19 cellular contexts compared by ENCODE assay signal in genomic region chrX:153408221-153408721, GRCh38. TPM values are rescaled to one million over a fixed set of nuclear protein-coding genes. Genes with fewer than 3 reads are reported as not detected.
DNase-seq lines count a peak whose midpoint lies in the region; ATAC-seq, FAIRE-seq and TF ChIP-seq lines count a peak whose summit lies in the region.
"Had no signal": no experiment of that assay in that cellular context is flagged by ENCODE, and none has a peak within 500 bp of the region (broad histone marks: within the 10 kb centered on the region; RNA-seq: fewer than 3 reads in every experiment).

No MANE protein-coding gene starts in this region.

- DNase-seq in cardiac septum (ENCODE audit: low spot score): peak; percentile 51
- no peak for DNase-seq in Right ventricle myocardium superior
- peak; percentile 73 for DNase-seq in chondrocyte (ENCODE audit: low spot score)
- DNase-seq in osteoblast (ENCODE audit: insufficient read length, low spot score, missing footprints): peak; percentile 83
- no peak for DNase-seq in GM12892 (ENCODE audit: insufficient read length)
- DNase-seq in SK-N-SH: no peak
- DNase-seq: AML-193; Caco-2; CD4-positive, alpha-beta T cell; GF-D8; H9 had no signal

- no peak for TF ChIP-seq POLR2A in GM12892 (IDR thresholded peaks at IDR 0.05; ENCODE audit: low read depth, low read length)

- H3K9me2 ChIP-seq in SK-N-SH: no peaks in the 10 kb centered on the region

- H3K36me3 Mint-ChIP-seq in chondrocyte (ENCODE audit: low read depth): no peaks in the 10 kb centered on the region

- FAIRE-seq in GM12892 (lab: Jason Lieb, UNC): no peak
- FAIRE-seq: A549, D721Med had no signal

- H4K20me1 ChIP-seq in osteoblast (ENCODE audit: insufficient read depth, low read length) (no peaks in the 10 kb centered on the region), SK-N-SH (ENCODE audit: insufficient read depth) (no peaks in the 10 kb centered on the region)

- TF ChIP-seq CTCF in chondrocyte (IDR thresholded peaks at IDR 0.05) (no peak), osteoblast (IDR thresholded peaks at IDR 0.05; ENCODE audit: extremely low read depth, low read depth, low read length) (no peak), SK-N-SH (IDR thresholded peaks at IDR 0.05) (no peak)

- H3K79me2 ChIP-seq in osteoblast (ENCODE audit: insufficient read depth, low read length) (no peaks in the 10 kb centered on the region), SK-N-SH (ENCODE audit: insufficient read depth) (no peaks in the 10 kb centered on the region)

- H3K4me1 ChIP-seq in osteoblast (ENCODE audit: insufficient read depth, low read length): no peaks in the 10 kb centered on the region
- H3K4me1 ChIP-seq in SK-N-SH (ENCODE audit: control insufficient read depth in 1 of 2, insufficient read depth in 2 of 2, low read depth in 1 of 2, low read length in 1 of 2): peaks cover 0 to 7% of the 10 kb centered on the region in 2 experiments; a peak in 1 of 4 replicates
- H3K4me1 ChIP-seq: A549, Caco-2 had no signal

- 15% methylated on average over 4 of the region's 10 CpGs for WGBS in SK-N-SH (ENCODE audit: low lambda C conversion rate)

- H3K9me3 ChIP-seq in osteoblast (ENCODE audit: low read depth, low read length) (no peaks in the 10 kb centered on the region), SK-N-SH (no peaks in the 10 kb centered on the region)
- H3K9me3 ChIP-seq: A549, Caco-2 had no signal

- no peak overlapping the region for H3K27ac Mint-ChIP-seq in chondrocyte (ENCODE audit: unreplicated experiment)
- H3K27ac Mint-ChIP-seq: CD4-positive, alpha-beta T cell; H9 had no signal

- no peak for TF ChIP-seq RAD21 in SK-N-SH (IDR thresholded peaks at IDR 0.05; ENCODE audit: low read length)

- no peaks in the 10 kb centered on the region for H3F3A ChIP-seq in SK-N-SH (replicated peaks; ENCODE audit: insufficient read depth)

- POLR2A ChIA-PET in SK-N-SH (lab: Yijun Ruan, JAX): no interaction called here

- H3K27me3 ChIP-seq in osteoblast (ENCODE audit: insufficient read depth, low read length) (peaks cover 25% of the 10 kb centered on the region), SK-N-SH (ENCODE audit: insufficient read depth) (peaks cover 59% of the 10 kb centered on the region)

- H3K27ac ChIP-seq in osteoblast (ENCODE audit: low read depth, low read length) (no peak overlapping the region), SK-N-SH (ENCODE audit: low read depth in 2 of 2, low read length in 1 of 2) (no peak overlapping the region)
- H3K27ac ChIP-seq: 22Rv1, A549, C4-2B had no signal

- H3K4me3 ChIP-seq in osteoblast (ENCODE audit: insufficient read depth, low read length) (no peak overlapping the region), SK-N-SH (ENCODE audit: low read depth in 2 of 2, low read length in 1 of 2) (no peak overlapping the region)
- H3K4me3 ChIP-seq: A549 had no signal

- TF ChIP-seq EP300 in SK-N-SH (IDR thresholded peaks at IDR 0.05; ENCODE audit: borderline replicate concordance in 1 of 2, low read depth in 1 of 2, low read length in 1 of 2): no peak

- H3K4me3 Mint-ChIP-seq in chondrocyte (ENCODE audit: unreplicated experiment): no peak overlapping the region
- H3K4me3 Mint-ChIP-seq: CD4-positive, alpha-beta T cell; H9 had no signal

- intact Hi-C loops in cardiac septum (cut with DNase I): no loop called here
- intact Hi-C loops in Right ventricle myocardium superior (cut with DNase I): no loop called here

- no peaks in the 10 kb centered on the region for H3K36me3 ChIP-seq in osteoblast (ENCODE audit: insufficient read depth, low read length)
- H3K36me3 ChIP-seq in SK-N-SH (replicated peaks in 1 of 2; ENCODE audit: control insufficient read depth in 1 of 2, insufficient read depth in 2 of 2, low read length in 1 of 2): no peaks in the 10 kb centered on the region

- H3K9ac ChIP-seq in SK-N-SH: no peak overlapping the region

- H3K4me1 Mint-ChIP-seq in chondrocyte (ENCODE audit: low read depth): peaks cover 3% of the 10 kb centered on the region

- ATAC-seq in Right ventricle myocardium superior (ENCODE audit: poor library complexity) (no peak), HG02840 (IDR thresholded peaks at IDR 0.05; ENCODE audit: low FRiP score, unreplicated experiment) (no peak)
- ATAC-seq: A549 had no signal

- H3K27me3 Mint-ChIP-seq in chondrocyte (ENCODE audit: low read depth): peaks cover 15% of the 10 kb centered on the region

- no peak overlapping the region for H2AFZ ChIP-seq in osteoblast (ENCODE audit: low read length)
- no peak overlapping the region for H2AFZ ChIP-seq in SK-N-SH (ENCODE audit: low read depth)

- H3K4me2 ChIP-seq in osteoblast (ENCODE audit: insufficient read depth, low read length) (no peak overlapping the region), SK-N-SH (no peak overlapping the region)
- H3K4me2 ChIP-seq: A549 had no signal

- CTCF ChIA-PET in SK-N-SH (lab: Yijun Ruan, JAX): interaction anchor here (1.6 kb wide), 1 partner anchor 9 kb away, joined by 4 read pairs; no protein-coding TSS in a partner anchor

- H3K9me3 Mint-ChIP-seq in chondrocyte (ENCODE audit: low read depth): peaks cover under 1% of the 10 kb centered on the region
- H3K9me3 Mint-ChIP-seq: CD4-positive, alpha-beta T cell had no signal

TF ChIP-seq in SK-N-SH, 30 proteins besides CTCF, POLR2A, EP300 and RAD21:
- TF ChIP-seq ZBTB33 (IDR thresholded peaks at IDR 0.05; ENCODE audit: borderline replicate concordance, low read depth): no peak
- TF ChIP-seq, protein P1, sequence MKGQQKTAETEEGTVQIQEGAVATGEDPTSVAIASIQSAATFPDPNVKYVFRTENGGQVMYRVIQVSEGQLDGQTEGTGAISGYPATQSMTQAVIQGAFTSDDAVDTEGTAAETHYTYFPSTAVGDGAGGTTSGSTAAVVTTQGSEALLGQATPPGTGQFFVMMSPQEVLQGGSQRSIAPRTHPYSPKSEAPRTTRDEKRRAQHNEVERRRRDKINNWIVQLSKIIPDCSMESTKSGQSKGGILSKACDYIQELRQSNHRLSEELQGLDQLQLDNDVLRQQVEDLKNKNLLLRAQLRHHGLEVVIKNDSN (IDR thresholded peaks at IDR 0.05; ENCODE audit: borderline replicate concordance, low read depth): no peak
- no peak for TF ChIP-seq MXI1 (IDR thresholded peaks at IDR 0.05; ENCODE audit: low read depth, low read length)
- no peak for TF ChIP-seq TCF12 (IDR thresholded peaks at IDR 0.05)
- TF ChIP-seq NFIC (IDR thresholded peaks at IDR 0.05; ENCODE audit: borderline replicate concordance): no peak
- TF ChIP-seq POLR2AphosphoS5 (IDR thresholded peaks at IDR 0.05; ENCODE audit: low read depth, low read length): no peak
- TF ChIP-seq SMC3 (IDR thresholded peaks at IDR 0.05; ENCODE audit: low read depth, low read length): no peak
- no peak for TF ChIP-seq FOXJ3 (CRISPR knock-in tag; IDR thresholded peaks at IDR 0.05)
- no peak for TF ChIP-seq GABPA (IDR thresholded peaks at IDR 0.05; ENCODE audit: low read depth)
- no peak for TF ChIP-seq SIN3A (IDR thresholded peaks at IDR 0.05; ENCODE audit: borderline replicate concordance, low read depth, low read length)
- no peak for TF ChIP-seq FOXM1 (IDR thresholded peaks at IDR 0.05; ENCODE audit: low read depth)
- TF ChIP-seq EZH2phosphoT487 (IDR thresholded peaks at IDR 0.05; ENCODE audit: borderline replicate concordance, low read depth): no peak
- TF ChIP-seq GATA2 (CRISPR knock-in tag; IDR thresholded peaks at IDR 0.05): no peak

RNA-seq across cellular contexts. Expression of gene ZFP92, which starts 3.0 kb away (rescaled TPM):
- total RNA-seq in cardiac septum (0.40 TPM), Right ventricle myocardium superior (0.65 TPM), chondrocyte (0.10 to 1.6 TPM (median 1.5 TPM) in 3 replicates), osteoblast (under 0.01 TPM in 1 of 2 replicates, not detected in the other)
- 0.91 TPM for polyA plus RNA-seq in GM12892 (2012; ENCODE audit: missing spikeins)
- polyA plus RNA-seq in SK-N-SH (2012; rRNA removed): 0.28 TPM in 2 replicates
- polyA plus RNA-seq in SK-N-SH (2012; cell fraction: cytosol; rRNA removed): 0.23 and 0.25 TPM in 2 replicates
- polyA plus RNA-seq in SK-N-SH (2012; cell fraction: nucleus; rRNA removed): 0.79 and 0.99 TPM in 2 replicates
- total RNA-seq: HT-29 had no signal

RNA-seq across cellular contexts. Expression of gene PNMA6E, which starts 7.1 kb away (rescaled TPM):
- total RNA-seq in cardiac septum: not detected
- total RNA-seq in Right ventricle myocardium superior: not detected
- total RNA-seq in chondrocyte: not detected in 3 replicates
- not detected in 2 replicates for total RNA-seq in osteoblast
- not detected for polyA plus RNA-seq in GM12892 (2012; ENCODE audit: missing spikeins)
- not detected in 2 replicates for polyA plus RNA-seq in SK-N-SH (2012; rRNA removed)
- polyA plus RNA-seq in SK-N-SH (2012; cell fraction: cytosol; rRNA removed): not detected in 2 replicates
- not detected in 2 replicates for polyA plus RNA-seq in SK-N-SH (2012; cell fraction: nucleus; rRNA removed)
- total RNA-seq: Caco-2; CD4-positive, alpha-beta T cell; H1; H9; HT-29 had no signal
- polyA plus RNA-seq: A549, BJ, H1 had no signal

RNA-seq across cellular contexts. Expression of gene TREX2, which starts 37.6 kb away (rescaled TPM):
- total RNA-seq in cardiac septum (0.19 TPM), Right ventricle myocardium superior (0.19 TPM), chondrocyte (0.80 to 1.6 TPM (median 1.6 TPM) in 3 replicates), osteoblast (3.3 and 3.5 TPM in 2 replicates)
- not detected for polyA plus RNA-seq in GM12892 (2012; ENCODE audit: missing spikeins)
- 0.76 and 0.78 TPM in 2 replicates for polyA plus RNA-seq in SK-N-SH (2012; rRNA removed)
- 0.08 and 0.20 TPM in 2 replicates for polyA plus RNA-seq in SK-N-SH (2012; cell fraction: cytosol; rRNA removed)
- 4.0 and 6.6 TPM in 2 replicates for polyA plus RNA-seq in SK-N-SH (2012; cell fraction: nucleus; rRNA removed)

Comparison
In these comparisons a context has a peak if more than half of its experiments do, and no peak if none do; other contexts are left out.
1. DNase-seq: peak in cardiac septum (single experiment), chondrocyte (single experiment) and osteoblast (single experiment); none in Right ventricle myocardium superior (single experiment), GM12892 (single experiment) and SK-N-SH (single experiment).